In genomic region chr20:23164176-23164601, GRCh38 we compare ENCODE assay signal across 1 cellular context.
TF ChIP-seq lines count a peak whose summit lies in the region.

No MANE protein-coding gene starts in this region.

TF ChIP-seq in HepG2, 621 proteins besides CTCF, POLR2A, EP300 and RAD21 (continued from another document and continues in another):
- TF ChIP-seq AHDC1 (CRISPR knock-in tag; IDR thresholded peaks at IDR 0.05; ENCODE audit: borderline replicate concordance) (no peak), TBP (CRISPR knock-in tag; IDR thresholded peaks at IDR 0.05) (no peak), RXRA (CRISPR knock-in tag; IDR thresholded peaks at IDR 0.05) (no peak), XBP1 (CRISPR knock-in tag; IDR thresholded peaks at IDR 0.05) (no peak), SALL2 (CRISPR knock-in tag; IDR thresholded peaks at IDR 0.05) (no peak), SIX4 (CRISPR knock-in tag; IDR thresholded peaks at IDR 0.05) (no peak), ZSCAN25 (CRISPR knock-in tag; IDR thresholded peaks at IDR 0.05) (peak; percentile 39; the same call in 1 of the 2 replicates), MIXL1 (CRISPR knock-in tag; IDR thresholded peaks at IDR 0.05) (no peak), ZNF274 (CRISPR knock-in tag; IDR thresholded peaks at IDR 0.05) (peak; percentile 59; the same call in 1 of the 2 replicates), ZSCAN22 (CRISPR knock-in tag; IDR thresholded peaks at IDR 0.05) (no peak), PRDM15 (CRISPR knock-in tag; IDR thresholded peaks at IDR 0.05) (0 out of 2 replicates have a peak, but pooled peaks have one; percentile 28), ZNF24 (IDR thresholded peaks at IDR 0.05) (no peak), PHF20 (CRISPR knock-in tag; IDR thresholded peaks at IDR 0.05) (no peak), TMF1 (CRISPR knock-in tag; IDR thresholded peaks at IDR 0.05; ENCODE audit: low read depth) (0 out of 2 replicates have a peak, but pooled peaks have one; percentile 29), SAFB2 (CRISPR knock-in tag; IDR thresholded peaks at IDR 0.05; ENCODE audit: borderline replicate concordance, low read depth) (no peak), ERF (CRISPR knock-in tag; IDR thresholded peaks at IDR 0.05) (0 out of 2 replicates have a peak, but pooled peaks have one; percentile 26), HOXA3 (CRISPR knock-in tag; IDR thresholded peaks at IDR 0.05) (peak; percentile 34; the same call in 1 of the 2 replicates), XRCC5 (optimal IDR thresholded peaks at IDR 0.05; ENCODE audit: low read length) (peak; percentile 41), THAP7 (CRISPR knock-in tag; IDR thresholded peaks at IDR 0.05) (no peak), KDM2A (CRISPR knock-in tag; IDR thresholded peaks at IDR 0.05; ENCODE audit: borderline replicate concordance, low read depth) (no peak), UBTF (CRISPR knock-in tag; IDR thresholded peaks at IDR 0.05) (peak; percentile 53), IRX3 (CRISPR knock-in tag; IDR thresholded peaks at IDR 0.05; ENCODE audit: borderline replicate concordance, low read depth) (no peak), FOSL2 (CRISPR knock-in tag; IDR thresholded peaks at IDR 0.05) (0 out of 2 replicates have a peak, but pooled peaks have one; percentile 8), FOXM1 (CRISPR knock-in tag; IDR thresholded peaks at IDR 0.05) (no peak), POLR2AphosphoS2 (IDR thresholded peaks at IDR 0.05; ENCODE audit: low read depth, low read length) (no peak)
- TF ChIP-seq, protein P1, sequence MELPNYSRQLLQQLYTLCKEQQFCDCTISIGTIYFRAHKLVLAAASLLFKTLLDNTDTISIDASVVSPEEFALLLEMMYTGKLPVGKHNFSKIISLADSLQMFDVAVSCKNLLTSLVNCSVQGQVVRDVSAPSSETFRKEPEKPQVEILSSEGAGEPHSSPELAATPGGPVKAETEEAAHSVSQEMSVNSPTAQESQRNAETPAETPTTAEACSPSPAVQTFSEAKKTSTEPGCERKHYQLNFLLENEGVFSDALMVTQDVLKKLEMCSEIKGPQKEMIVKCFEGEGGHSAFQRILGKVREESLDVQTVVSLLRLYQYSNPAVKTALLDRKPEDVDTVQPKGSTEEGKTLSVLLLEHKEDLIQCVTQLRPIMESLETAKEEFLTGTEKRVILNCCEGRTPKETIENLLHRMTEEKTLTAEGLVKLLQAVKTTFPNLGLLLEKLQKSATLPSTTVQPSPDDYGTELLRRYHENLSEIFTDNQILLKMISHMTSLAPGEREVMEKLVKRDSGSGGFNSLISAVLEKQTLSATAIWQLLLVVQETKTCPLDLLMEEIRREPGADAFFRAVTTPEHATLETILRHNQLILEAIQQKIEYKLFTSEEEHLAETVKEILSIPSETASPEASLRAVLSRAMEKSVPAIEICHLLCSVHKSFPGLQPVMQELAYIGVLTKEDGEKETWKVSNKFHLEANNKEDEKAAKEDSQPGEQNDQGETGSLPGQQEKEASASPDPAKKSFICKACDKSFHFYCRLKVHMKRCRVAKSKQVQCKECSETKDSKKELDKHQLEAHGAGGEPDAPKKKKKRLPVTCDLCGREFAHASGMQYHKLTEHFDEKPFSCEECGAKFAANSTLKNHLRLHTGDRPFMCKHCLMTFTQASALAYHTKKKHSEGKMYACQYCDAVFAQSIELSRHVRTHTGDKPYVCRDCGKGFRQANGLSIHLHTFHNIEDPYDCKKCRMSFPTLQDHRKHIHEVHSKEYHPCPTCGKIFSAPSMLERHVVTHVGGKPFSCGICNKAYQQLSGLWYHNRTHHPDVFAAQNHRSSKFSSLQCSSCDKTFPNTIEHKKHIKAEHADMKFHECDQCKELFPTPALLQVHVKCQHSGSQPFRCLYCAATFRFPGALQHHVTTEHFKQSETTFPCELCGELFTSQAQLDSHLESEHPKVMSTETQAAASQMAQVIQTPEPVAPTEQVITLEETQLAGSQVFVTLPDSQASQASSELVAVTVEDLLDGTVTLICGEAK (IDR thresholded peaks at IDR 0.05): no peak
- TF ChIP-seq, protein P1 (CRISPR knock-in tag; IDR thresholded peaks at IDR 0.05): 0 out of 2 replicates have a peak, but pooled peaks have one; percentile 28
- TF ChIP-seq, protein P2, sequence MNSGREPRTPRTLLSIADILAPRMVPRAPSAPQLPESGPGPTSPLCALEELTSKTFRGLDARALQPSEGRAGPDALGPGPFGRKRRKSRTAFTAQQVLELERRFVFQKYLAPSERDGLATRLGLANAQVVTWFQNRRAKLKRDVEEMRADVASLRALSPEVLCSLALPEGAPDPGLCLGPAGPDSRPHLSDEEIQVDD (CRISPR knock-in tag; IDR thresholded peaks at IDR 0.05; ENCODE audit: borderline replicate concordance): peak; percentile 57; the same call in 1 of the 2 replicates
- TF ChIP-seq, protein P3, sequence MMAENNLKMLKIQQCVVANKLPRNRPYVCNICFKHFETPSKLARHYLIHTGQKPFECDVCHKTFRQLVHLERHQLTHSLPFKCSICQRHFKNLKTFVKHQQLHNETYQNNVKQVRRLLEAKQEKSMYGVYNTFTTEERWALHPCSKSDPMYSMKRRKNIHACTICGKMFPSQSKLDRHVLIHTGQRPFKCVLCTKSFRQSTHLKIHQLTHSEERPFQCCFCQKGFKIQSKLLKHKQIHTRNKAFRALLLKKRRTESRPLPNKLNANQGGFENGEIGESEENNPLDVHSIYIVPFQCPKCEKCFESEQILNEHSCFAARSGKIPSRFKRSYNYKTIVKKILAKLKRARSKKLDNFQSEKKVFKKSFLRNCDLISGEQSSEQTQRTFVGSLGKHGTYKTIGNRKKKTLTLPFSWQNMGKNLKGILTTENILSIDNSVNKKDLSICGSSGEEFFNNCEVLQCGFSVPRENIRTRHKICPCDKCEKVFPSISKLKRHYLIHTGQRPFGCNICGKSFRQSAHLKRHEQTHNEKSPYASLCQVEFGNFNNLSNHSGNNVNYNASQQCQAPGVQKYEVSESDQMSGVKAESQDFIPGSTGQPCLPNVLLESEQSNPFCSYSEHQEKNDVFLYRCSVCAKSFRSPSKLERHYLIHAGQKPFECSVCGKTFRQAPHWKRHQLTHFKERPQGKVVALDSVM (CRISPR knock-in tag; IDR thresholded peaks at IDR 0.05): no peak
